In the genomic region with DNA sequence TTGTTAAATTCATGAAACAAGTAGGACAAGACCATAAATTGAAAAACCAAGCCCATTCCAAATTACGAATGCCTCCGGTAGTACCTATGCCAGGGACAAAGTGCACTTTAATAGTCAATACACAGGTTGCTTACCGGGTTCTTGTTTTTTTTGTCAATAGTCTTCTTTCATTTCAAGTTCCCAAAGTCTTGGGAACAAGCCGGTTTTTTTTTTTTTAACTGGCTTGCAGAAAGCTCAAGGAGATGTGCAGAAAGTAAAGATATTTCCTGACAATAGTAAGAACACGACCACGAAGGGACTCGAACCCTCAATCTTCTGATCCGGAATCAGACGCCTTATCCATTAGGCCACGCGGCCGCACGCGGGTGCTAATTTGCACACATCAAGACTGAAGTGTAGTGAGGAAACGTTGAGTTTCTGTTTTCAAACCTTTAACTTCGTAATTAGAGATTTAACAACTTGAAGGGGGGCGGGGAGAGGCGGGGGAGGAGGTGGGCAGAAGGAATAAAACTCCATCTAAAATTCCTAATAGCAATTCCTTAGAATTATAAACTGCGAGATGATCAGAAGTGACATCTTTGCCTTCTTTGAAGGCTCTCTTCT, we compare ENCODE assay signal across 10 cellular contexts.
DNase-seq lines count a peak whose midpoint lies in the region; ATAC-seq and TF ChIP-seq lines count a peak whose summit lies in the region.
"Had no signal": no experiment of that assay in that cellular context is flagged by ENCODE, and none has a peak within 500 bp of the region (broad histone marks: within the 10 kb centered on the region; RNA-seq: fewer than 3 reads in every experiment).

No MANE protein-coding gene starts in this region.

- no peak overlapping the region for H3K27ac ChIP-seq in smooth muscle cell (ENCODE audit: low read depth)
- no peak overlapping the region for H3K27ac ChIP-seq in Peyer's patch
- H3K27ac ChIP-seq in gastroesophageal sphincter, result no peak overlapping the region

- 3% methylated on average over 19 of the region's 19 CpGs for WGBS in smooth muscle cell (ENCODE audit: low lambda C conversion rate)
- WGBS in gastroesophageal sphincter (ENCODE audit: low coverage in 1 of 2), 2 donors, result 5 to 10% methylated on average over 11 to 18 of the region's 19 CpGs

- H3K27me3 ChIP-seq in smooth muscle cell (ENCODE audit: low read depth), result peaks cover 49% of the 10 kb centered on the region
- peaks cover 0 to 10% of the 10 kb centered on the region in 2 donors for H3K27me3 ChIP-seq in Peyer's patch
- peaks cover 100% of the 10 kb centered on the region for H3K27me3 ChIP-seq in gastroesophageal sphincter

- TF ChIP-seq CTCF in smooth muscle cell (IDR thresholded peaks at IDR 0.05; ENCODE audit: borderline replicate concordance, insufficient read depth, poor library complexity, severe bottlenecking), result no peak
- TF ChIP-seq CTCF in Peyer's patch (IDR thresholded peaks at IDR 0.05), result no peak
- TF ChIP-seq CTCF in gastroesophageal sphincter (IDR thresholded peaks at IDR 0.05), result no peak

- H3K27ac Mint-ChIP-seq in activated CD8-positive, alpha-beta memory T cell treated with anti-CD3 and anti-CD28 coated beads, Interleukin-2, amount 10 ng/mL, durations not matched to agents 7 days and 5 days, result no peak overlapping the region
- H3K27ac Mint-ChIP-seq: T-cell had no signal

- no peaks in the 10 kb centered on the region for H3K36me3 ChIP-seq in smooth muscle cell (ENCODE audit: low read depth)
- no peaks in the 10 kb centered on the region for H3K36me3 ChIP-seq in Peyer's patch
- H3K36me3 ChIP-seq in gastroesophageal sphincter, result no peaks in the 10 kb centered on the region

- peak overlapping the region; percentile 75 for H2AFZ ChIP-seq in smooth muscle cell (ENCODE audit: low read depth)

- H3K9ac ChIP-seq in smooth muscle cell (ENCODE audit: low read depth), result no peak overlapping the region

- no peaks in the 10 kb centered on the region for H3F3A ChIP-seq in smooth muscle cell (ENCODE audit: low read depth)

- H3K27me3 Mint-ChIP-seq in activated CD8-positive, alpha-beta memory T cell treated with anti-CD3 and anti-CD28 coated beads, Interleukin-2, amount 10 ng/mL, durations not matched to agents 7 days and 5 days, result peaks cover 53% of the 10 kb centered on the region

- H3K9me3 ChIP-seq in smooth muscle cell (replicated peaks; ENCODE audit: low read depth) (no peaks in the 10 kb centered on the region), Peyer's patch (no peaks in the 10 kb centered on the region), gastroesophageal sphincter (peaks cover 0 to 30% (median 0%) of the 10 kb centered on the region in 3 donors)

- CTCF ChIA-PET in activated CD8-positive, alpha-beta memory T cell treated with anti-CD3 and anti-CD28 coated beads, Interleukin-2, amount 10 ng/mL, durations not matched to agents 7 days and 5 days (lab: Charles Lee), result interaction anchor here (0.9 kb wide), 1 partner anchor 8 kb away, joined by 3 read pairs; no protein-coding TSS in a partner anchor

- peaks cover 8% of the 10 kb centered on the region for H3K4me1 Mint-ChIP-seq in activated CD8-positive, alpha-beta memory T cell treated with anti-CD3 and anti-CD28 coated beads, Interleukin-2, amount 10 ng/mL, durations not matched to agents 7 days and 5 days

- peak overlapping the region; percentile 78 for H3K4me2 ChIP-seq in smooth muscle cell

- no peak for ATAC-seq in activated CD8-positive, alpha-beta memory T cell treated with anti-CD3 and anti-CD28 coated beads, Interleukin-2, amount 10 ng/mL, durations not matched to agents 7 days and 5 days
- ATAC-seq in gastroesophageal sphincter, result no peak
- ATAC-seq: T-cell had no signal

- H3K36me3 Mint-ChIP-seq in activated CD8-positive, alpha-beta memory T cell treated with anti-CD3 and anti-CD28 coated beads, Interleukin-2, amount 10 ng/mL, durations not matched to agents 7 days and 5 days, result peaks cover 8% of the 10 kb centered on the region

- no peaks in the 10 kb centered on the region for H3K79me2 ChIP-seq in smooth muscle cell (ENCODE audit: low read depth)

- H3K4me3 Mint-ChIP-seq in activated CD8-positive, alpha-beta memory T cell treated with anti-CD3 and anti-CD28 coated beads, Interleukin-2, amount 10 ng/mL, durations not matched to agents 7 days and 5 days, result no peak overlapping the region
- H3K4me3 Mint-ChIP-seq: CD4-positive, CD25-positive, alpha-beta regulatory T cell; T-cell had no signal

- H3K4me1 ChIP-seq in smooth muscle cell (ENCODE audit: low read depth), result peaks cover 5% of the 10 kb centered on the region
- no peaks in the 10 kb centered on the region for H3K4me1 ChIP-seq in Peyer's patch
- no peaks in the 10 kb centered on the region for H3K4me1 ChIP-seq in gastroesophageal sphincter

- TF ChIP-seq POLR2A in Peyer's patch (IDR thresholded peaks at IDR 0.05), result no peak
- no peak for TF ChIP-seq POLR2A in gastroesophageal sphincter (IDR thresholded peaks at IDR 0.05)

- H3K4me3 ChIP-seq in smooth muscle cell (peak overlapping the region; percentile 13), Peyer's patch (no peak overlapping the region), gastroesophageal sphincter (no peak overlapping the region)

- DNase-seq in activated CD8-positive, alpha-beta memory T cell treated with anti-CD3 and anti-CD28 coated beads for 24 hours, result peak; percentile 65
- no peak for DNase-seq in activated CD8-positive, alpha-beta memory T cell treated with anti-CD3 and anti-CD28 coated beads, Interleukin-2, amount 10 ng/mL, durations not matched to agents 7 days and 5 days
- peak; percentile 63 for DNase-seq in NCI-H226
- DNase-seq in dedifferentiated amniotic fluid mesenchymal stem cell (ENCODE audit: extremely low spot score), result peak; percentile 32
- DNase-seq in smooth muscle cell (lab: John Stamatoyannopoulos, UW; ENCODE audit: unreplicated experiment), result no peak
- DNase-seq in Peyer's patch, result no peak
- no peak for DNase-seq in OCI-M2 (lab: John Stamatoyannopoulos, UW; ENCODE audit: unreplicated experiment)
- DNase-seq: T-cell had no signal

- no peak for TF ChIP-seq EP300 in gastroesophageal sphincter (IDR thresholded peaks at IDR 0.05)

- H3K9me3 Mint-ChIP-seq in activated CD8-positive, alpha-beta memory T cell treated with anti-CD3 and anti-CD28 coated beads, Interleukin-2, amount 10 ng/mL, durations not matched to agents 7 days and 5 days (ENCODE audit: low read depth), result peaks cover 3% of the 10 kb centered on the region

- H4K20me1 ChIP-seq in smooth muscle cell (ENCODE audit: low read depth), result no peaks in the 10 kb centered on the region

Comparison
In these comparisons a context has a peak if more than half of its experiments do, and no peak if none do; other contexts are left out.
1. DNase-seq: peak in activated CD8-positive, alpha-beta memory T cell treated with anti-CD3 and anti-CD28 coated beads for 24 hours (single experiment), NCI-H226 (single experiment) and dedifferentiated amniotic fluid mesenchymal stem cell (single experiment); none in activated CD8-positive, alpha-beta memory T cell treated with anti-CD3 and anti-CD28 coated beads, Interleukin-2, amount 10 ng/mL, durations not matched to agents 7 days and 5 days (single experiment), smooth muscle cell (single experiment), Peyer's patch (0 of 3) and OCI-M2 (single experiment).